Comparison of ENCODE assay signal across 8 cellular contexts in the genomic region with DNA sequence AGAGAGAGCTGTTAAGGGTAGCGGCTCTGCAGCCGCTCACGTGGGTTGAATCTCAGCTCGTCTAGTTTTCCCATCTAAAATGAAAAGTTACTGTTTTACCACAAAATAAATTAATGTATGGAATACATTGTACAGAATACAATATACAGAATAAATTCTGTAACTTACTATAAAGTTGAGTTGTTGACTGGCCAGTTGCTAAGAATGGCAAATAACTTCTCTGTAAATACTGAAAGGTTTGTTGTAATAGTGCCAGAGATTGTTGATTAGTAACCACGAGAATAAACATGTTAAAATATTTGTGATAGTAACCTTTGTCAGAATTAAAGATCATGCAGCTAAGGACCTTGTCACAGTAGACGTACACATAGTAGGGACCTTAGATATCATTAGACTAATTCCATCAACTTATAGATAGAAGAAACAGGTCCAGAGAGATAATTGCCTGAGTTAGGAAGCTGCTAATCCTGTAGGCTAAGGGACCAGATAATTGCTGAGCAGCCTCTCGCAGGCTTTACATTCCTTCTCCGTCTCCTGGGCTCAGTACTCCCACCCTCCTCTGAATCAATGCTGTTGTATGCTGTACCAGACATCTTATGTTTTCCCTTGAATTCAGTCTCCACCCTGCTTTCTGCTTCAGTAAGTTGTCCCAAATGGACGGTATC. TPM values are rescaled to one million over a fixed set of nuclear protein-coding genes. Genes with fewer than 3 reads are reported as not detected.
A peak's percentile ranks its signal among the peaks of the same experiment; 100 is the strongest.
DNase-seq lines count a peak whose midpoint lies in the region; ATAC-seq and TF ChIP-seq lines count a peak whose summit lies in the region.

No MANE protein-coding gene starts in this region.

- H3K36me3 Mint-ChIP-seq in activated naive CD4-positive, alpha-beta T cell treated with anti-CD3 and anti-CD28 coated beads, Interleukin-2, amount 50 U/mL, for 24 hours, result no peaks in the 10 kb centered on the region
- peaks cover 4% of the 10 kb centered on the region for H3K36me3 Mint-ChIP-seq in activated naive CD8-positive, alpha-beta T cell treated with anti-CD3 and anti-CD28 coated beads, Interleukin-2, amount 10 ng/mL, durations not matched to agents 7 days and 5 days

- no peaks in the 10 kb centered on the region for H3K27me3 ChIP-seq in left lung
- H3K27me3 ChIP-seq in upper lobe of right lung, result no peaks in the 10 kb centered on the region

- no peak for ATAC-seq in activated naive CD8-positive, alpha-beta T cell treated with anti-CD3 and anti-CD28 coated beads, Interleukin-2, amount 10 ng/mL, durations not matched to agents 7 days and 5 days (ENCODE audit: low read depth)
- ATAC-seq in left lung (no peak), upper lobe of right lung (no peak), GM18520 (IDR thresholded peaks at IDR 0.05; ENCODE audit: unreplicated experiment) (no peak)

- DNase-seq in activated naive CD4-positive, alpha-beta T cell (lab: John Stamatoyannopoulos, UW), result no peak
- DNase-seq in activated naive CD8-positive, alpha-beta T cell treated with anti-CD3 and anti-CD28 coated beads, Interleukin-2, amount 10 ng/mL, durations not matched to agents 7 days and 5 days, result no peak
- DNase-seq in left lung (no peak), upper lobe of right lung (no peak), NCI-H2029 (lab: John Stamatoyannopoulos, UW) (no peak), COLO829 (ENCODE audit: low spot score) (no peak)

- intact Hi-C loops in left lung (cut with DNase I) (no loop called here), upper lobe of right lung (cut with DNase I) (no loop called here)

- no peak for TF ChIP-seq CTCF in left lung (IDR thresholded peaks at IDR 0.05)
- no peak for TF ChIP-seq CTCF in upper lobe of right lung (IDR thresholded peaks at IDR 0.05)

- H3K27ac ChIP-seq in left lung, result peak overlapping the region; percentile 74 to 97
- H3K27ac ChIP-seq in upper lobe of right lung, result peak overlapping the region; percentile 62

- peak overlapping the region; percentile 87 for H3K4me3 Mint-ChIP-seq in activated naive CD4-positive, alpha-beta T cell treated with anti-CD3 and anti-CD28 coated beads, Interleukin-2, amount 50 U/mL, for 24 hours
- H3K4me3 Mint-ChIP-seq in activated naive CD8-positive, alpha-beta T cell treated with anti-CD3 and anti-CD28 coated beads, Interleukin-2, amount 10 ng/mL, durations not matched to agents 7 days and 5 days, result peak overlapping the region; percentile 98

- no peaks in the 10 kb centered on the region for H3K36me3 ChIP-seq in left lung
- no peaks in the 10 kb centered on the region for H3K36me3 ChIP-seq in upper lobe of right lung

- no peaks in the 10 kb centered on the region for H3K27me3 Mint-ChIP-seq in activated naive CD4-positive, alpha-beta T cell treated with anti-CD3 and anti-CD28 coated beads, Interleukin-2, amount 50 U/mL, for 24 hours
- no peaks in the 10 kb centered on the region for H3K27me3 Mint-ChIP-seq in activated naive CD8-positive, alpha-beta T cell treated with anti-CD3 and anti-CD28 coated beads, Interleukin-2, amount 10 ng/mL, durations not matched to agents 7 days and 5 days

- H3K4me3 ChIP-seq in left lung (peak overlapping the region; percentile 47 to 91), upper lobe of right lung (peak overlapping the region; percentile 58)

- H3K4me1 Mint-ChIP-seq in activated naive CD4-positive, alpha-beta T cell treated with anti-CD3 and anti-CD28 coated beads, Interleukin-2, amount 50 U/mL, for 24 hours, result peaks cover 46% of the 10 kb centered on the region
- peaks cover 32% of the 10 kb centered on the region for H3K4me1 Mint-ChIP-seq in activated naive CD8-positive, alpha-beta T cell treated with anti-CD3 and anti-CD28 coated beads, Interleukin-2, amount 10 ng/mL, durations not matched to agents 7 days and 5 days

- POLR2A ChIA-PET in activated naive CD8-positive, alpha-beta T cell treated with anti-CD3 and anti-CD28 coated beads, Interleukin-2, amount 10 ng/mL, durations not matched to agents 7 days and 5 days (lab: Charles Lee), result interaction anchor here (0.8 to 3.6 kb wide), 7 partner anchors 10 to 51 kb away, joined by 3 to 12 read pairs (median 4); partner anchors contain the start of genes FLOT1, MDC1 and TUBB

- peak overlapping the region; percentile 62 for H3K27ac Mint-ChIP-seq in activated naive CD4-positive, alpha-beta T cell treated with anti-CD3 and anti-CD28 coated beads, Interleukin-2, amount 50 U/mL, for 24 hours
- no peak overlapping the region for H3K27ac Mint-ChIP-seq in activated naive CD8-positive, alpha-beta T cell treated with anti-CD3 and anti-CD28 coated beads, Interleukin-2, amount 10 ng/mL, durations not matched to agents 7 days and 5 days

- H3K9me3 ChIP-seq in left lung (no peaks in the 10 kb centered on the region), upper lobe of right lung (no peaks in the 10 kb centered on the region)

- H3K9me3 Mint-ChIP-seq in activated naive CD4-positive, alpha-beta T cell treated with anti-CD3 and anti-CD28 coated beads, Interleukin-2, amount 50 U/mL, for 24 hours, result no peaks in the 10 kb centered on the region
- no peaks in the 10 kb centered on the region for H3K9me3 Mint-ChIP-seq in activated naive CD8-positive, alpha-beta T cell treated with anti-CD3 and anti-CD28 coated beads, Interleukin-2, amount 10 ng/mL, durations not matched to agents 7 days and 5 days

- H3K4me1 ChIP-seq in left lung (peaks cover 14 to 42% of the 10 kb centered on the region in 2 donors), upper lobe of right lung (peaks cover 36% of the 10 kb centered on the region)

RNA-seq across cellular contexts. Expression of gene NRM, which starts 0.6 kb away (rescaled TPM):
- total RNA-seq in activated naive CD8-positive, alpha-beta T cell treated with anti-CD3 and anti-CD28 coated beads, Interleukin-2, amount 10 ng/mL, durations not matched to agents 7 days and 5 days, result 10 to 100 TPM; 33.1 to 33.9 TPM
- total RNA-seq in left lung (10 to 100 TPM; 13.1 to 17.4 TPM), upper lobe of right lung (9.5 TPM)

RNA-seq across cellular contexts. Expression of gene PPP1R18, which starts 4.9 kb away (rescaled TPM):
- 100 to 1,000 TPM; 245 to 251 TPM for total RNA-seq in activated naive CD8-positive, alpha-beta T cell treated with anti-CD3 and anti-CD28 coated beads, Interleukin-2, amount 10 ng/mL, durations not matched to agents 7 days and 5 days
- total RNA-seq in left lung, result 100 to 1,000 TPM in 1 of 2 donors, 10 to 100 TPM in 1; 51.8 to 117 TPM
- 72.8 TPM for total RNA-seq in upper lobe of right lung

RNA-seq across cellular contexts. Expression of gene DHX16, which starts 18.5 kb away (rescaled TPM):
- 10 to 100 TPM; 42.9 to 44.2 TPM for total RNA-seq in activated naive CD8-positive, alpha-beta T cell treated with anti-CD3 and anti-CD28 coated beads, Interleukin-2, amount 10 ng/mL, durations not matched to agents 7 days and 5 days
- total RNA-seq in left lung (10 to 100 TPM; 23.8 to 28.1 TPM), upper lobe of right lung (27.4 TPM)

RNA-seq across cellular contexts. Expression of gene MDC1, which starts 25.7 kb away (rescaled TPM):
- total RNA-seq in activated naive CD8-positive, alpha-beta T cell treated with anti-CD3 and anti-CD28 coated beads, Interleukin-2, amount 10 ng/mL, durations not matched to agents 7 days and 5 days, result 10 to 100 TPM; 50.2 to 52.2 TPM
- total RNA-seq in left lung (10 to 100 TPM; 28.2 to 38.6 TPM), upper lobe of right lung (32.8 TPM)

RNA-seq across cellular contexts. Expression of gene TUBB, which starts 28.8 kb away (rescaled TPM):
- 1,000 to 10,000 TPM; 1,168 to 1,207 TPM for total RNA-seq in activated naive CD8-positive, alpha-beta T cell treated with anti-CD3 and anti-CD28 coated beads, Interleukin-2, amount 10 ng/mL, durations not matched to agents 7 days and 5 days
- total RNA-seq in left lung (100 to 1,000 TPM; 409 to 602 TPM), upper lobe of right lung (243 TPM)
